Comparison of ENCODE assay signal across 12 cellular contexts in the genomic region with DNA sequence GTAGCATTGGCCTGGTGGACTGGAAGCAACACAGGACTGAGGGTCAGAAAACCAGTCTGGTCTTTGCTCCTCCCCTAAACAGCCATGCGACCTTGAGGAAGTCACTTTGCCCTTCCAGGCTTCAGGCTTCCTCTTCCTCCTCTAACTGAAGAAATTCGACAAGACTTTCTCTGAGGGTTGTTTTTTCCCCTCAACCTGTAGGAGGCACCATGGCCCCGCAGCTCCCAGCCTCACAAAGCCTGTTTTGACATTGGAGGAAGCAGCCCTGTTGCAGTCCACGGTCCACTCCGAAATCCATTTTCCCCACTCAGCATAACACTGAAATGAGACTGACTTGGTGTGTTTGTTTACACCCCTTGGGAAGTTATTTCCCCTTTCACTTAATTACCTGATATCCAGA. TPM values are rescaled to one million over a fixed set of nuclear protein-coding genes. Genes with fewer than 3 reads are reported as not detected.
DNase-seq lines count a peak whose midpoint lies in the region; TF ChIP-seq lines count a peak whose summit lies in the region.
"Had no signal": no experiment of that assay in that cellular context is flagged by ENCODE, and none has a peak within 500 bp of the region (broad histone marks: within the 10 kb centered on the region; RNA-seq: fewer than 3 reads in every experiment).

No MANE protein-coding gene starts in this region.

- no peaks in the 10 kb centered on the region for H3K9me3 ChIP-seq in suprapubic skin

- no peak overlapping the region for H3K4me3 Mint-ChIP-seq in activated naive CD4-positive, alpha-beta T cell treated with anti-CD3 and anti-CD28 coated beads for 36 hours
- no peak overlapping the region for H3K4me3 Mint-ChIP-seq in activated naive CD4-positive, alpha-beta T cell treated with anti-CD3 and anti-CD28 coated beads, Interleukin-2, amount 10 ng/mL, durations not matched to agents 7 days and 5 days
- no peak overlapping the region for H3K4me3 Mint-ChIP-seq in type B pancreatic cell
- H3K4me3 Mint-ChIP-seq: activated naive CD8-positive, alpha-beta T cell; B cell had no signal

- no peaks in the 10 kb centered on the region for H3K4me1 ChIP-seq in suprapubic skin

- no peak overlapping the region for H3K27ac ChIP-seq in suprapubic skin

- H3K4me3 ChIP-seq in suprapubic skin, result no peak overlapping the region

- no peak overlapping the region for H3K27ac Mint-ChIP-seq in activated naive CD4-positive, alpha-beta T cell treated with anti-CD3 and anti-CD28 coated beads for 36 hours
- no peak overlapping the region for H3K27ac Mint-ChIP-seq in activated naive CD4-positive, alpha-beta T cell treated with anti-CD3 and anti-CD28 coated beads, Interleukin-2, amount 10 ng/mL, durations not matched to agents 7 days and 5 days
- H3K27ac Mint-ChIP-seq in type B pancreatic cell, result no peak overlapping the region
- H3K27ac Mint-ChIP-seq: activated naive CD8-positive, alpha-beta T cell; B cell had no signal

- no peaks in the 10 kb centered on the region for H3K9me3 Mint-ChIP-seq in activated naive CD4-positive, alpha-beta T cell treated with anti-CD3 and anti-CD28 coated beads for 36 hours
- no peaks in the 10 kb centered on the region for H3K9me3 Mint-ChIP-seq in activated naive CD4-positive, alpha-beta T cell treated with anti-CD3 and anti-CD28 coated beads, Interleukin-2, amount 10 ng/mL, durations not matched to agents 7 days and 5 days
- H3K9me3 Mint-ChIP-seq in type B pancreatic cell, result no peaks in the 10 kb centered on the region

- H3K4me1 Mint-ChIP-seq in activated naive CD4-positive, alpha-beta T cell treated with anti-CD3 and anti-CD28 coated beads for 36 hours (ENCODE audit: low read depth), result no peaks in the 10 kb centered on the region
- H3K4me1 Mint-ChIP-seq in activated naive CD4-positive, alpha-beta T cell treated with anti-CD3 and anti-CD28 coated beads, Interleukin-2, amount 10 ng/mL, durations not matched to agents 7 days and 5 days, result no peaks in the 10 kb centered on the region
- H3K4me1 Mint-ChIP-seq in type B pancreatic cell (ENCODE audit: unreplicated experiment), result no peaks in the 10 kb centered on the region
- H3K4me1 Mint-ChIP-seq: B cell had no signal

- H3K27me3 ChIP-seq in suprapubic skin, result peaks cover 5% of the 10 kb centered on the region

- no peak for TF ChIP-seq POLR2A in suprapubic skin (IDR thresholded peaks at IDR 0.05)

- WGBS in suprapubic skin, result 8% methylated on average over 5 of the region's 5 CpGs

- DNase-seq in activated naive CD4-positive, alpha-beta T cell treated with anti-CD3 and anti-CD28 coated beads for 36 hours, result peak; percentile 11
- DNase-seq in activated naive CD4-positive, alpha-beta T cell treated with anti-CD3 and anti-CD28 coated beads, Interleukin-2, amount 10 ng/mL, durations not matched to agents 7 days and 5 days, result no peak
- peak; percentile 28 for DNase-seq in UCSD-AML1 (lab: John Stamatoyannopoulos, UW; ENCODE audit: unreplicated experiment)
- DNase-seq in islet precursor cell, result peak; percentile 79
- DNase-seq in type B pancreatic cell (ENCODE audit: extremely low spot score, unreplicated experiment), result no peak
- no peak for DNase-seq in suprapubic skin (ENCODE audit: low spot score in 2 of 2)
- DNase-seq in AG08396 (ENCODE audit: low spot score), result no peak
- no peak for DNase-seq in glomerular visceral epithelial cell (ENCODE audit: extremely low spot score)
- DNase-seq: stimulated activated CD4-positive, alpha-beta T cell treated with anti-CD3 and anti-CD28 coated beads, Interleukin-15, amount 100 ng/mL, for 24 hours had no signal

- no peaks in the 10 kb centered on the region for H3K36me3 ChIP-seq in suprapubic skin

- H3K36me3 Mint-ChIP-seq in activated naive CD4-positive, alpha-beta T cell treated with anti-CD3 and anti-CD28 coated beads for 36 hours (ENCODE audit: low read depth), result no peaks in the 10 kb centered on the region
- H3K36me3 Mint-ChIP-seq in activated naive CD4-positive, alpha-beta T cell treated with anti-CD3 and anti-CD28 coated beads, Interleukin-2, amount 10 ng/mL, durations not matched to agents 7 days and 5 days, result no peaks in the 10 kb centered on the region
- H3K36me3 Mint-ChIP-seq in type B pancreatic cell, result no peaks in the 10 kb centered on the region
- H3K36me3 Mint-ChIP-seq: activated naive CD8-positive, alpha-beta T cell had no signal

- no peak for TF ChIP-seq EP300 in suprapubic skin (IDR thresholded peaks at IDR 0.05)

- CTCF ChIA-PET in activated naive CD4-positive, alpha-beta T cell treated with anti-CD3 and anti-CD28 coated beads for 36 hours (lab: Charles Lee), result no interaction called here
- CTCF ChIA-PET in activated naive CD4-positive, alpha-beta T cell treated with anti-CD3 and anti-CD28 coated beads, Interleukin-2, amount 10 ng/mL, durations not matched to agents 7 days and 5 days (lab: Charles Lee), result interaction anchor here (0.9 to 1.4 kb wide), 2 partner anchors 10 to 420 kb away, joined by 3 read pairs; no protein-coding TSS in a partner anchor

- TF ChIP-seq CTCF in type B pancreatic cell (conservative IDR thresholded peaks at IDR 0.05) (peak; percentile 71), suprapubic skin (IDR thresholded peaks at IDR 0.05) (peak in 1 of 2 donors; percentile 21)

- peaks cover 15% of the 10 kb centered on the region for H3K27me3 Mint-ChIP-seq in activated naive CD4-positive, alpha-beta T cell treated with anti-CD3 and anti-CD28 coated beads for 36 hours (ENCODE audit: low read depth)
- peaks cover 10% of the 10 kb centered on the region for H3K27me3 Mint-ChIP-seq in activated naive CD4-positive, alpha-beta T cell treated with anti-CD3 and anti-CD28 coated beads, Interleukin-2, amount 10 ng/mL, durations not matched to agents 7 days and 5 days
- peaks cover 38% of the 10 kb centered on the region for H3K27me3 Mint-ChIP-seq in type B pancreatic cell

- intact Hi-C loops in activated naive CD4-positive, alpha-beta T cell treated with anti-CD3 and anti-CD28 coated beads for 36 hours (cut with micrococcal nuclease), result loop anchor here (5.0 kb wide), 1 partner anchor 1108 kb away; no protein-coding TSS in a partner anchor

RNA-seq across cellular contexts. Expression of a gene that starts 41.2 kb away (rescaled TPM):
- not detected for total RNA-seq in activated naive CD4-positive, alpha-beta T cell treated with anti-CD3 and anti-CD28 coated beads for 36 hours
- total RNA-seq in type B pancreatic cell (ENCODE audit: low replicate concordance), result 0.34 and 0.38 TPM in 2 replicates
- under 1 TPM in 2 of 4 donors, not detected in 2; 0.68 to 0.91 TPM for total RNA-seq in suprapubic skin
- total RNA-seq: B cell, glomerular endothelial cell had no signal

Comparison
In these comparisons a context has a peak if more than half of its experiments do, and no peak if none do; other contexts are left out.
1. DNase-seq: peak in activated naive CD4-positive, alpha-beta T cell treated with anti-CD3 and anti-CD28 coated beads for 36 hours (single experiment), UCSD-AML1 (single experiment) and islet precursor cell (single experiment); none in activated naive CD4-positive, alpha-beta T cell treated with anti-CD3 and anti-CD28 coated beads, Interleukin-2, amount 10 ng/mL, durations not matched to agents 7 days and 5 days (single experiment), type B pancreatic cell (single experiment), suprapubic skin (0 of 2), AG08396 (single experiment) and glomerular visceral epithelial cell (single experiment).